In genomic region chr2:134663451-134663850, GRCh38 we compare ENCODE assay signal across 20 cellular contexts. TPM values are rescaled to one million over a fixed set of nuclear protein-coding genes. Genes with fewer than 3 reads are reported as not detected.
DNase-seq lines count a peak whose midpoint lies in the region; ATAC-seq, FAIRE-seq and TF ChIP-seq lines count a peak whose summit lies in the region.
"Had no signal": no experiment of that assay in that cellular context is flagged by ENCODE, and none has a peak within 500 bp of the region (broad histone marks: within the 10 kb centered on the region; RNA-seq: fewer than 3 reads in every experiment).

No MANE protein-coding gene starts in this region.

- no TSS peak for BruUV-seq in GM12878 (replicated peaks; lab: Mats Ljungman, UMichigan)

- DNase-seq in GM12878 (ENCODE audit: low read depth, low spot score) (no peak), bronchial epithelial cell (ENCODE audit: low read depth) (no peak), esophagus muscularis mucosa (ENCODE audit: extremely low spot score) (peak; percentile 91), osteoblast (ENCODE audit: insufficient read length, low spot score, missing footprints) (peak; percentile 17), midbrain (lab: John Stamatoyannopoulos, UW) (no peak), upper lobe of right lung (no peak)
- DNase-seq: C1 segment of cervical spinal cord; Calu3; CD4-positive, alpha-beta memory T cell; COR-L47; DMS53; DMS79 treated with DMSO at 0.1 percent for 48 hours; GOT3; H7; HCEC 1CT had no signal

- no peak overlapping the region for H3K9ac ChIP-seq in GM12878 (ENCODE audit: control insufficient read depth, insufficient read depth, low read length)

- WGBS in GM12878 (ENCODE audit: insufficient coverage, insufficient replicate concordance, low lambda C conversion rate, missing lambda C conversion rate): 50% methylated on average over 2 of the region's 2 CpGs
- WGBS in esophagus muscularis mucosa: 83% methylated on average over 2 of the region's 2 CpGs

- POLR2A ChIA-PET in GM12878 (lab: Charles Lee): no interaction called here

- H2AFZ ChIP-seq in GM12878 (ENCODE audit: control insufficient read depth, low read depth, low read length): no peak overlapping the region
- H2AFZ ChIP-seq in osteoblast (ENCODE audit: low read length): no peak overlapping the region

- ATAC-seq in GM12878: no peak
- no peak for ATAC-seq in upper lobe of right lung
- no peak for ATAC-seq in HG03196 (IDR thresholded peaks at IDR 0.05; ENCODE audit: unreplicated experiment)

- RAD21 ChIA-PET in GM12878 (lab: Charles Lee; ENCODE audit: unreplicated experiment): interaction anchor here (0.6 kb wide), 1 partner anchor 101 kb away, joined by 3 read pairs; no protein-coding TSS in a partner anchor

- H4K20me1 ChIP-seq in GM12878 (ENCODE audit: control insufficient read depth, insufficient read depth): no peaks in the 10 kb centered on the region
- no peaks in the 10 kb centered on the region for H4K20me1 ChIP-seq in osteoblast (ENCODE audit: insufficient read depth, low read length)

- H3K4me2 ChIP-seq in GM12878 (ENCODE audit: control insufficient read depth, insufficient read depth) (no peak overlapping the region), osteoblast (ENCODE audit: insufficient read depth, low read length) (no peak overlapping the region)

- no peaks in the 10 kb centered on the region for H3K9me3 ChIP-seq in GM12878 (replicated peaks; ENCODE audit: control insufficient read depth, insufficient read depth, low read length)
- H3K9me3 ChIP-seq in esophagus muscularis mucosa: no peaks in the 10 kb centered on the region
- no peaks in the 10 kb centered on the region for H3K9me3 ChIP-seq in osteoblast (ENCODE audit: low read depth, low read length)
- H3K9me3 ChIP-seq in upper lobe of right lung: no peaks in the 10 kb centered on the region

- no peaks in the 10 kb centered on the region for H3K27me3 ChIP-seq in GM12878 (replicated peaks in 1 of 2; ENCODE audit: control insufficient read depth in 2 of 2, insufficient read depth in 2 of 2, low read length in 1 of 2)
- no peaks in the 10 kb centered on the region for H3K27me3 ChIP-seq in bronchial epithelial cell (ENCODE audit: control insufficient read depth, insufficient read depth, low read length)
- no peaks in the 10 kb centered on the region for H3K27me3 ChIP-seq in esophagus muscularis mucosa
- H3K27me3 ChIP-seq in osteoblast (ENCODE audit: insufficient read depth, low read length): no peaks in the 10 kb centered on the region
- no peaks in the 10 kb centered on the region for H3K27me3 ChIP-seq in upper lobe of right lung

- no peak for TF ChIP-seq RAD21 in GM12878 (IDR thresholded peaks at IDR 0.05; ENCODE audit: insufficient read depth, low read depth, low read length)

- FAIRE-seq in GM12878 (lab: Jason Lieb, UNC) (peak; percentile 70), bronchial epithelial cell (lab: Jason Lieb, UNC) (peak; percentile 40)
- FAIRE-seq: G401.6, GM19239 had no signal

- intact Hi-C loops in GM12878 (cut with micrococcal nuclease; ENCODE audit: unreplicated experiment): no loop called here
- intact Hi-C loops in esophagus muscularis mucosa (cut with DNase I): no loop called here
- intact Hi-C loops in upper lobe of right lung (cut with DNase I): no loop called here

- H3K4me1 ChIP-seq in GM12878 (ENCODE audit: control insufficient read depth, insufficient read depth, low read length): no peaks in the 10 kb centered on the region
- no peaks in the 10 kb centered on the region for H3K4me1 ChIP-seq in esophagus muscularis mucosa
- H3K4me1 ChIP-seq in osteoblast (ENCODE audit: insufficient read depth, low read length): no peaks in the 10 kb centered on the region
- peaks cover 5% of the 10 kb centered on the region for H3K4me1 ChIP-seq in upper lobe of right lung

- in situ Hi-C loops in GM12878 (cut with MboI): no loop called here

- TF ChIP-seq POLR2A in GM12878 (IDR thresholded peaks at IDR 0.05; ENCODE audit: low read depth, low read length): no peak
- TF ChIP-seq POLR2A in esophagus muscularis mucosa (IDR thresholded peaks at IDR 0.05; ENCODE audit: low read depth): no peak

- TF ChIP-seq CTCF in GM12878 (IDR thresholded peaks at IDR 0.05 in 2 of 3, conservative IDR thresholded peaks at IDR 0.05 in 1 of 3; ENCODE audit: control insufficient read depth in 2 of 3, extremely low read depth in 1 of 3, insufficient read depth in 1 of 3, low read depth in 3 of 3, low read length in 3 of 3) (no peak), bronchial epithelial cell (IDR thresholded peaks at IDR 0.05; ENCODE audit: insufficient read depth, low read length, severe bottlenecking) (no peak), esophagus muscularis mucosa (IDR thresholded peaks at IDR 0.05) (no peak), osteoblast (IDR thresholded peaks at IDR 0.05; ENCODE audit: extremely low read depth, low read depth, low read length) (no peak), upper lobe of right lung (IDR thresholded peaks at IDR 0.05) (no peak)

- no peak overlapping the region for H3K27ac ChIP-seq in GM12878 (ENCODE audit: control insufficient read depth, insufficient read depth)
- no peak overlapping the region for H3K27ac ChIP-seq in esophagus muscularis mucosa (replicated peaks in 1 of 4)
- H3K27ac ChIP-seq in osteoblast (ENCODE audit: low read depth, low read length): no peak overlapping the region
- no peak overlapping the region for H3K27ac ChIP-seq in upper lobe of right lung

- CTCF ChIA-PET in GM12878 (lab: Yijun Ruan, JAX): no interaction called here

- SMC1A ChIA-PET in GM12878 (lab: Charles Lee; ENCODE audit: uncharacterized antibody, unreplicated experiment): no interaction called here

- TF ChIP-seq EP300 in GM12878 (IDR thresholded peaks at IDR 0.05; ENCODE audit: borderline replicate concordance in 1 of 2, control insufficient read depth in 1 of 2, low read depth in 2 of 2, low read length in 2 of 2) (no peak), esophagus muscularis mucosa (IDR thresholded peaks at IDR 0.05) (no peak)

- no peaks in the 10 kb centered on the region for H3K79me2 ChIP-seq in GM12878 (ENCODE audit: control insufficient read depth, insufficient read depth, low read length)
- H3K79me2 ChIP-seq in osteoblast (ENCODE audit: insufficient read depth, low read length): no peaks in the 10 kb centered on the region

- H3K36me3 ChIP-seq in GM12878 (ENCODE audit: control insufficient read depth in 2 of 2, insufficient read depth in 2 of 2, low read length in 1 of 2): no peaks in the 10 kb centered on the region
- H3K36me3 ChIP-seq in bronchial epithelial cell (ENCODE audit: control insufficient read depth, insufficient read depth, low read length): no peaks in the 10 kb centered on the region
- no peaks in the 10 kb centered on the region for H3K36me3 ChIP-seq in esophagus muscularis mucosa
- no peaks in the 10 kb centered on the region for H3K36me3 ChIP-seq in osteoblast (ENCODE audit: insufficient read depth, low read length)
- H3K36me3 ChIP-seq in upper lobe of right lung: no peaks in the 10 kb centered on the region

- H3K4me3 ChIP-seq in GM12878 (no peak overlapping the region), bronchial epithelial cell (ENCODE audit: low read depth, low read length) (no peak overlapping the region), esophagus muscularis mucosa (no peak overlapping the region), osteoblast (ENCODE audit: insufficient read depth, low read length) (no peak overlapping the region), upper lobe of right lung (no peak overlapping the region)

TF ChIP-seq in GM12878, 131 proteins besides CTCF, POLR2A, EP300 and RAD21:
- TF ChIP-seq SMC3 (IDR thresholded peaks at IDR 0.05; ENCODE audit: borderline replicate concordance, low read length) (no peak), JUNB (IDR thresholded peaks at IDR 0.05) (no peak)

RNA-seq across cellular contexts. Expression of gene TMEM163, which starts 55.3 kb away (rescaled TPM):
- 4.9 and 6.1 TPM in 2 replicates for total RNA-seq in GM12878 (2013; cell fraction: nucleolus; rRNA removed)
- 0.05 and 0.11 TPM in 2 replicates for total RNA-seq in GM12878 (2014; rRNA removed)
- 0.05 TPM in 1 of 2 replicates, not detected in the other for total RNA-seq in GM12878 (2014; rRNA removed; fragmentation: Illumina TruSeq; extraction: Trizol)
- not detected in 2 replicates for total RNA-seq in GM12878 (2021)
- polyA plus RNA-seq in GM12878 (2011; ENCODE audit: low read depth): 0.43 TPM
- 0.07 TPM in 2 replicates for polyA plus RNA-seq in GM12878 (2011; rRNA removed)
- 0.10 TPM in 1 of 2 replicates, not detected in the other for polyA plus RNA-seq in GM12878 (2011; cell fraction: cytosol; rRNA removed)
- polyA plus RNA-seq in GM12878 (2011; cell fraction: nucleus; rRNA removed): 0.06 TPM in 1 of 2 replicates, not detected in the other
- 0.69 and 0.94 TPM in 2 replicates for polyA plus RNA-seq in GM12878 (2012)
- 0.06 TPM in 1 of 2 replicates, not detected in the other for polyA plus RNA-seq in GM12878 (2014; fragmentation: Illumina TruSeq; extraction: Trizol)
- polyA plus RNA-seq in GM12878 (2014; fragmentation: Nextera tagmentation; extraction: Ambion mirVana): under 1 TPM; 0.05 to 0.06 TPM
- not detected in 2 replicates for polyA plus RNA-seq in GM12878 (2014; rRNA removed)
- under 1 TPM in 1 of 2 experiments, not detected in 1; 0.10 TPM for polyA plus RNA-seq in GM12878 (2016; fragmentation: Nextera tagmentation; extraction: Ambion mirVana)
- polyA minus RNA-seq in GM12878 (2011; rRNA and poly(A)+ RNA removed): 0.15 TPM in 1 of 2 replicates, not detected in the other
- polyA minus RNA-seq in GM12878 (2011; cell fraction: cytosol; rRNA and poly(A)+ RNA removed): not detected in 2 replicates
- polyA minus RNA-seq in GM12878 (2011; cell fraction: nucleus; rRNA and poly(A)+ RNA removed): not detected in 2 replicates
- total RNA-seq in bronchial epithelial cell: not detected in 2 replicates
- 1 to 10 TPM in 3 of 4 donors, under 1 TPM in 1; 0.42 to 1.3 (median 1.1) TPM for total RNA-seq in esophagus muscularis mucosa
- under 0.01 TPM in 1 of 2 replicates, not detected in the other for total RNA-seq in osteoblast
- 34.6 TPM for total RNA-seq in upper lobe of right lung
- total RNA-seq: A673; CD4-positive, alpha-beta memory T cell had no signal
- polyA plus RNA-seq: BJ had no signal

Comparison
In these comparisons a context has a peak if more than half of its experiments do, and no peak if none do; other contexts are left out.
1. DNase-seq: peak in esophagus muscularis mucosa (single experiment) and osteoblast (single experiment); none in GM12878 (single experiment), bronchial epithelial cell (single experiment), midbrain (single experiment) and upper lobe of right lung (single experiment).